In the genomic region with DNA sequence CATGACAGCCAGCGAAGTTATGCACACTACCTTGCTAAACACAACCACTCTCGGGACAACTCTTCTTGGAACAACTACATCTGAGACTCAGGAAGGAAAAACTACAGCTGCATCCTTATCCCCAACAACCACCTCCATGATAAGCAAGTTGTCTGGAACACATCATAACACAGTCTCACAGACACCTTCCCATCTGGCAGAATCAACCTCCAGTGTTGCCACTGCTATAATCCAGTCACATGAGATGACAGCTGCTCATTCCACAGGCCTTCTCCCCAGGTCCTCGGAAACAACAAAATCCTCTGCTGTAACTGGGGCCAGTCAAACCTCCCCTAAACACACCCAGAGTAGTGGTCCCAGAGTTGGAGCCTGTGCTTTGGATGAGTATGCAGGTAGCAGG, we compare ENCODE assay signal across 20 cellular contexts. TPM values are rescaled to one million over a fixed set of nuclear protein-coding genes. Genes with fewer than 3 reads are reported as not detected.
DNase-seq lines count a peak whose midpoint lies in the region; ATAC-seq and TF ChIP-seq lines count a peak whose summit lies in the region.
"Had no signal": no experiment of that assay in that cellular context is flagged by ENCODE, and none has a peak within 500 bp of the region (broad histone marks: within the 10 kb centered on the region; RNA-seq: fewer than 3 reads in every experiment).

No MANE protein-coding gene starts in this region.

- intact Hi-C loops in Right ventricle myocardium inferior (cut with DNase I) (no loop called here), left ventricle myocardium inferior (cut with micrococcal nuclease) (no loop called here), left ventricle myocardium superior (cut with micrococcal nuclease) (no loop called here), gastrocnemius medialis (cut with DNase I; ENCODE audit: low total_unique reads) (no loop called here)

- H3K4me1 ChIP-seq in left ventricle myocardium inferior (peaks cover 6% of the 10 kb centered on the region), gastrocnemius medialis (no peaks in the 10 kb centered on the region)
- H3K4me1 ChIP-seq: Peyer's patch, SJSA1 had no signal

- no peak for TF ChIP-seq POLR2A in gastrocnemius medialis (IDR thresholded peaks at IDR 0.05)

- H3K36me3 ChIP-seq in left ventricle myocardium inferior (no peaks in the 10 kb centered on the region), gastrocnemius medialis (no peaks in the 10 kb centered on the region)
- H3K36me3 ChIP-seq: Peyer's patch, SJSA1 had no signal

- POLR2A ChIA-PET in activated CD4-positive, alpha-beta memory T cell treated with anti-CD3 and anti-CD28 coated beads, Interleukin-2, amount 10 ng/mL, durations not matched to agents 7 days and 5 days (lab: Charles Lee): no interaction called here

- H3K27me3 ChIP-seq in left ventricle myocardium inferior (ENCODE audit: low read depth) (no peaks in the 10 kb centered on the region), gastrocnemius medialis (no peaks in the 10 kb centered on the region)
- H3K27me3 ChIP-seq: Peyer's patch, SJSA1 had no signal

- H3K4me3 ChIP-seq in left ventricle myocardium inferior (no peak overlapping the region), gastrocnemius medialis (no peak overlapping the region)
- H3K4me3 ChIP-seq: Peyer's patch, SJSA1 had no signal

- H3K27me3 Mint-ChIP-seq in activated CD4-positive, alpha-beta memory T cell treated with anti-CD3 and anti-CD28 coated beads, Interleukin-2, amount 10 ng/mL, durations not matched to agents 7 days and 5 days: peaks cover 11% of the 10 kb centered on the region

- no peak overlapping the region for H3K27ac ChIP-seq in left ventricle myocardium inferior (replicated peaks)
- no peak overlapping the region for H3K27ac ChIP-seq in gastrocnemius medialis
- H3K27ac ChIP-seq: Peyer's patch, SJSA1 had no signal

- DNase-seq in Right ventricle myocardium inferior (ENCODE audit: missing footprints): no peak
- no peak for DNase-seq in left ventricle myocardium inferior
- DNase-seq in NCI-H82 (lab: John Stamatoyannopoulos, UW): peak; percentile 75
- DNase-seq in left ventricle myocardium superior: no peak
- no peak for DNase-seq in gastrocnemius medialis
- no peak for DNase-seq in AML-193 (lab: John Stamatoyannopoulos, UW)
- DNase-seq in activated CD4-positive, alpha-beta memory T cell treated with anti-CD3 and anti-CD28 coated beads, Interleukin-2, amount 10 ng/mL, durations not matched to agents 7 days and 5 days: no peak
- no peak for DNase-seq in iPS-NIHi7 (ENCODE audit: extremely low spot score)
- DNase-seq: COR-L47; DND-41; IMR-90; NCI-H1105 treated with DMSO at 0.1 percent for 48 hours; NCI-H2081 treated with DMSO at 0.1 percent for 48 hours; NCI-H446 treated with DMSO at 0.1 percent for 48 hours; NK-92 treated with Interleukin-12 subunit alpha and Interleukin-12 subunit beta, amount 100 ng/mL, for 24 hours; Peyer's patch had no signal

- ATAC-seq in Right ventricle myocardium inferior (peak; percentile 72), left ventricle myocardium superior (peak; percentile 71), gastrocnemius medialis (peak; percentile 53 to 69)

- in situ Hi-C loops in gastrocnemius medialis (cut with MboI; ENCODE audit: low sequenced_read_pairs in 4 of 4): no loop called here

- no peak overlapping the region for H3K4me3 Mint-ChIP-seq in activated CD4-positive, alpha-beta memory T cell treated with anti-CD3 and anti-CD28 coated beads, Interleukin-2, amount 10 ng/mL, durations not matched to agents 7 days and 5 days
- H3K4me3 Mint-ChIP-seq: B cell had no signal

- CTCF ChIA-PET in activated CD4-positive, alpha-beta memory T cell treated with anti-CD3 and anti-CD28 coated beads, Interleukin-2, amount 10 ng/mL, durations not matched to agents 7 days and 5 days (lab: Charles Lee): interaction anchor here (1.0 to 3.1 kb wide), 5 partner anchors 21 to 207 kb away, joined by 3 to 14 read pairs (median 3); a partner anchor contains a TSS

- no peaks in the 10 kb centered on the region for H3K9me3 Mint-ChIP-seq in activated CD4-positive, alpha-beta memory T cell treated with anti-CD3 and anti-CD28 coated beads, Interleukin-2, amount 10 ng/mL, durations not matched to agents 7 days and 5 days

- H3K9me3 ChIP-seq in left ventricle myocardium inferior (replicated peaks) (no peaks in the 10 kb centered on the region), gastrocnemius medialis (no peaks in the 10 kb centered on the region)
- H3K9me3 ChIP-seq: Peyer's patch, SJSA1 had no signal

- TF ChIP-seq CTCF in left ventricle myocardium inferior (IDR thresholded peaks at IDR 0.05; ENCODE audit: borderline replicate concordance) (no peak), gastrocnemius medialis (IDR thresholded peaks at IDR 0.05 in 4 of 5, conservative IDR thresholded peaks at IDR 0.05 in 1 of 5) (no peak)

- H3K4me1 Mint-ChIP-seq in activated CD4-positive, alpha-beta memory T cell treated with anti-CD3 and anti-CD28 coated beads, Interleukin-2, amount 10 ng/mL, durations not matched to agents 7 days and 5 days: no peaks in the 10 kb centered on the region
- H3K4me1 Mint-ChIP-seq: B cell had no signal

- H3K27ac Mint-ChIP-seq in activated CD4-positive, alpha-beta memory T cell treated with anti-CD3 and anti-CD28 coated beads, Interleukin-2, amount 10 ng/mL, durations not matched to agents 7 days and 5 days: no peak overlapping the region
- H3K27ac Mint-ChIP-seq: B cell had no signal

- no peaks in the 10 kb centered on the region for H3K36me3 Mint-ChIP-seq in activated CD4-positive, alpha-beta memory T cell treated with anti-CD3 and anti-CD28 coated beads, Interleukin-2, amount 10 ng/mL, durations not matched to agents 7 days and 5 days (ENCODE audit: low read depth)

RNA-seq across cellular contexts. Expression of a gene that starts 20.1 kb away (rescaled TPM):
- total RNA-seq in Right ventricle myocardium inferior (not detected), left ventricle myocardium inferior (not detected), left ventricle myocardium superior (not detected), gastrocnemius medialis (not detected)
- total RNA-seq in activated CD4-positive, alpha-beta memory T cell treated with anti-CD3 and anti-CD28 coated beads, Interleukin-2, amount 10 ng/mL, durations not matched to agents 7 days and 5 days: not detected
- total RNA-seq: A172, B cell, H4, IMR-90, Peyer's patch, SJSA1 had no signal

RNA-seq across cellular contexts. Expression of a gene that starts 23.5 kb away (rescaled TPM):
- total RNA-seq in Right ventricle myocardium inferior (73.6 TPM), left ventricle myocardium inferior (71.2 TPM), left ventricle myocardium superior (91.1 TPM), gastrocnemius medialis (10 to 100 TPM; 28.5 to 61.6 (median 41.3) TPM)
- total RNA-seq in activated CD4-positive, alpha-beta memory T cell treated with anti-CD3 and anti-CD28 coated beads, Interleukin-2, amount 10 ng/mL, durations not matched to agents 7 days and 5 days: 10 to 100 TPM; 35.5 to 37.7 TPM

RNA-seq across cellular contexts. Expression of a gene that starts 33.2 kb away (rescaled TPM):
- 1.8 TPM for total RNA-seq in Right ventricle myocardium inferior
- 1.8 TPM for total RNA-seq in left ventricle myocardium inferior
- total RNA-seq in left ventricle myocardium superior: 1.7 TPM
- 10 to 100 TPM; 23.7 to 50.6 (median 44.6) TPM for total RNA-seq in gastrocnemius medialis
- total RNA-seq in activated CD4-positive, alpha-beta memory T cell treated with anti-CD3 and anti-CD28 coated beads, Interleukin-2, amount 10 ng/mL, durations not matched to agents 7 days and 5 days: 1 to 10 TPM; 1.8 to 5.3 TPM
- total RNA-seq: A172, H4, IMR-90 had no signal

RNA-seq across cellular contexts. Expression of a gene that starts 38.8 kb away (rescaled TPM):
- not detected for total RNA-seq in Right ventricle myocardium inferior
- not detected for total RNA-seq in left ventricle myocardium inferior
- total RNA-seq in left ventricle myocardium superior: not detected
- under 1 TPM in 2 of 4 donors, not detected in 2; 0.66 TPM for total RNA-seq in gastrocnemius medialis
- total RNA-seq in activated CD4-positive, alpha-beta memory T cell treated with anti-CD3 and anti-CD28 coated beads, Interleukin-2, amount 10 ng/mL, durations not matched to agents 7 days and 5 days: not detected
- total RNA-seq: A172, B cell, H4, IMR-90, Peyer's patch had no signal

RNA-seq across cellular contexts. Expression of a gene that starts 40.8 kb away (rescaled TPM):
- total RNA-seq in Right ventricle myocardium inferior (14.9 TPM), left ventricle myocardium inferior (13.7 TPM), left ventricle myocardium superior (11.6 TPM), gastrocnemius medialis (100 to 1,000 TPM in 2 of 4 donors, 10 to 100 TPM in 2; 39.6 to 135 (median 97.3) TPM)
- 10 to 100 TPM; 20.3 to 22.9 TPM for total RNA-seq in activated CD4-positive, alpha-beta memory T cell treated with anti-CD3 and anti-CD28 coated beads, Interleukin-2, amount 10 ng/mL, durations not matched to agents 7 days and 5 days
